ENCODE assay signal across 12 cellular contexts in genomic region chr1:9843576-9843945, GRCh38. TPM values are rescaled to one million over a fixed set of nuclear protein-coding genes. Genes with fewer than 3 reads are reported as not detected.
A peak's percentile ranks its signal among the peaks of the same experiment; 100 is the strongest.
DNase-seq lines count a peak whose midpoint lies in the region; ATAC-seq and TF ChIP-seq lines count a peak whose summit lies in the region.
"Had no signal": no experiment of that assay in that cellular context is flagged by ENCODE, and none has a peak within 500 bp of the region (broad histone marks: within the 10 kb centered on the region; RNA-seq: fewer than 3 reads in every experiment).

No MANE protein-coding gene starts in this region.

- ATAC-seq in SK-N-SH treated with all-trans-retinoic acid at 6 μM for 48 hours (peak; percentile 12; the same call in 1 of the 3 replicates), GM21619 (IDR thresholded peaks at IDR 0.05; ENCODE audit: unreplicated experiment) (no peak)
- ATAC-seq: naive thymus-derived CD8-positive, alpha-beta T cell had no signal

- peaks cover 6% of the 10 kb centered on the region for H3K4me1 Mint-ChIP-seq in activated CD4-positive, alpha-beta T cell treated with anti-CD3 and anti-CD28 coated beads, Interleukin-2, amount 10 ng/mL, durations not matched to agents 7 days and 5 days

- no peak overlapping the region for H3K27ac Mint-ChIP-seq in activated CD4-positive, alpha-beta T cell treated with anti-CD3 and anti-CD28 coated beads, Interleukin-2, amount 10 ng/mL, durations not matched to agents 7 days and 5 days
- H3K27ac Mint-ChIP-seq: activated naive CD4-positive, alpha-beta T cell treated with anti-CD3 and anti-CD28 coated beads, Interleukin-2, amount 10 ng/mL, durations not matched to agents 7 days and 5 days; naive thymus-derived CD8-positive, alpha-beta T cell had no signal

- H3K27me3 Mint-ChIP-seq in activated CD4-positive, alpha-beta T cell treated with anti-CD3 and anti-CD28 coated beads, Interleukin-2, amount 10 ng/mL, durations not matched to agents 7 days and 5 days: no peaks in the 10 kb centered on the region
- H3K27me3 Mint-ChIP-seq: naive thymus-derived CD8-positive, alpha-beta T cell had no signal

- no peaks in the 10 kb centered on the region for H3K9me3 Mint-ChIP-seq in activated CD4-positive, alpha-beta T cell treated with anti-CD3 and anti-CD28 coated beads, Interleukin-2, amount 10 ng/mL, durations not matched to agents 7 days and 5 days
- H3K9me3 Mint-ChIP-seq: activated naive CD4-positive, alpha-beta T cell treated with anti-CD3 and anti-CD28 coated beads, Interleukin-2, amount 10 ng/mL, durations not matched to agents 7 days and 5 days; naive thymus-derived CD8-positive, alpha-beta T cell had no signal

- no peaks in the 10 kb centered on the region for H3K36me3 Mint-ChIP-seq in activated CD4-positive, alpha-beta T cell treated with anti-CD3 and anti-CD28 coated beads, Interleukin-2, amount 10 ng/mL, durations not matched to agents 7 days and 5 days (ENCODE audit: low read depth)
- H3K36me3 Mint-ChIP-seq: activated naive CD4-positive, alpha-beta T cell treated with anti-CD3 and anti-CD28 coated beads, Interleukin-2, amount 10 ng/mL, durations not matched to agents 7 days and 5 days; naive thymus-derived CD8-positive, alpha-beta T cell had no signal

- CTCF ChIA-PET in activated CD4-positive, alpha-beta T cell treated with anti-CD3 and anti-CD28 coated beads, Interleukin-2, amount 10 ng/mL, durations not matched to agents 7 days and 5 days (lab: Charles Lee): interaction anchor here (1.3 to 2.5 kb wide), 2 partner anchors 17 to 366 kb away, joined by 3 to 6 read pairs; no protein-coding TSS in a partner anchor

- DNase-seq in DMS153 (lab: John Stamatoyannopoulos, UW) (peak; percentile 98), NCI-H2029 treated with DMSO at 0.1 percent for 48 hours (lab: John Stamatoyannopoulos, UW) (peak; percentile 76), islet precursor cell (peak; percentile 60), HUDEP-2 (lab: John Stamatoyannopoulos, UW; ENCODE audit: unreplicated experiment in 76 of 76) (no peak), NCI-H187 (lab: John Stamatoyannopoulos, UW) (no peak)
- DNase-seq in activated CD4-positive, alpha-beta T cell treated with anti-CD3 and anti-CD28 coated beads, Interleukin-2, amount 10 ng/mL, durations not matched to agents 7 days and 5 days: no peak
- DNase-seq: activated naive CD4-positive, alpha-beta T cell treated with anti-CD3 and anti-CD28 coated beads, Interleukin-2, amount 10 ng/mL, durations not matched to agents 7 days and 5 days; naive thymus-derived CD8-positive, alpha-beta T cell; SJCRH30; stimulated activated CD4-positive, alpha-beta T cell treated with anti-CD3 and anti-CD28 coated beads, Interleukin-12 subunit alpha, Interleukin-12 subunit beta, amount 100 ng/mL, for 4 hours had no signal

- no peak overlapping the region for H3K4me3 Mint-ChIP-seq in activated CD4-positive, alpha-beta T cell treated with anti-CD3 and anti-CD28 coated beads, Interleukin-2, amount 10 ng/mL, durations not matched to agents 7 days and 5 days
- H3K4me3 Mint-ChIP-seq: activated naive CD4-positive, alpha-beta T cell treated with anti-CD3 and anti-CD28 coated beads, Interleukin-2, amount 10 ng/mL, durations not matched to agents 7 days and 5 days; naive thymus-derived CD8-positive, alpha-beta T cell had no signal

- POLR2A ChIA-PET in activated CD4-positive, alpha-beta T cell treated with anti-CD3 and anti-CD28 coated beads, Interleukin-2, amount 10 ng/mL, durations not matched to agents 7 days and 5 days (lab: Charles Lee): no interaction called here

TF ChIP-seq in SK-N-SH treated with all-trans-retinoic acid at 6 μM for 48 hours, 23 proteins besides CTCF, POLR2A, EP300 and RAD21 (continues in another document):
- no peak for TF ChIP-seq ZFP30 (CRISPR knock-in tag; IDR thresholded peaks at IDR 0.05)
- TF ChIP-seq, protein P1, sequence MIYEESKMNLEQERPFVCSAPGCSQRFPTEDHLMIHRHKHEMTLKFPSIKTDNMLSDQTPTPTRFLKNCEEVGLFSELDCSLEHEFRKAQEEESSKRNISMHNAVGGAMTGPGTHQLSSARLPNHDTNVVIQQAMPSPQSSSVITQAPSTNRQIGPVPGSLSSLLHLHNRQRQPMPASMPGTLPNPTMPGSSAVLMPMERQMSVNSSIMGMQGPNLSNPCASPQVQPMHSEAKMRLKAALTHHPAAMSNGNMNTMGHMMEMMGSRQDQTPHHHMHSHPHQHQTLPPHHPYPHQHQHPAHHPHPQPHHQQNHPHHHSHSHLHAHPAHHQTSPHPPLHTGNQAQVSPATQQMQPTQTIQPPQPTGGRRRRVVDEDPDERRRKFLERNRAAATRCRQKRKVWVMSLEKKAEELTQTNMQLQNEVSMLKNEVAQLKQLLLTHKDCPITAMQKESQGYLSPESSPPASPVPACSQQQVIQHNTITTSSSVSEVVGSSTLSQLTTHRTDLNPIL (CRISPR knock-in tag; IDR thresholded peaks at IDR 0.05; ENCODE audit: low read depth): no peak
- TF ChIP-seq TSHZ2 (CRISPR knock-in tag; IDR thresholded peaks at IDR 0.05): no peak
- no peak for TF ChIP-seq CSRNP3 (CRISPR knock-in tag; IDR thresholded peaks at IDR 0.05)
- no peak for TF ChIP-seq CSDC2 (CRISPR knock-in tag; IDR thresholded peaks at IDR 0.05)
- no peak for TF ChIP-seq OSR1 (CRISPR knock-in tag; IDR thresholded peaks at IDR 0.05)
- TF ChIP-seq ZC3H10 (CRISPR knock-in tag; IDR thresholded peaks at IDR 0.05): no peak
- TF ChIP-seq RARB (CRISPR knock-in tag; IDR thresholded peaks at IDR 0.05): no peak
- no peak for TF ChIP-seq GLIS3 (CRISPR knock-in tag; IDR thresholded peaks at IDR 0.05)
- TF ChIP-seq ZFP3 (CRISPR knock-in tag; IDR thresholded peaks at IDR 0.05): no peak
- no peak for TF ChIP-seq ESRRG (CRISPR knock-in tag; IDR thresholded peaks at IDR 0.05)
- no peak for TF ChIP-seq POU6F1 (CRISPR knock-in tag; IDR thresholded peaks at IDR 0.05; ENCODE audit: borderline replicate concordance, low read depth)
- no peak for TF ChIP-seq ISL1 (CRISPR knock-in tag; IDR thresholded peaks at IDR 0.05)
- TF ChIP-seq TOX (CRISPR knock-in tag; IDR thresholded peaks at IDR 0.05; ENCODE audit: borderline replicate concordance): no peak
- no peak for TF ChIP-seq ZNF8 (CRISPR knock-in tag; IDR thresholded peaks at IDR 0.05)

RNA-seq across cellular contexts. Expression of gene CLSTN1, which starts 19.8 kb away (rescaled TPM):
- 100 to 1,000 TPM; 121 to 134 TPM for total RNA-seq in activated CD4-positive, alpha-beta T cell treated with anti-CD3 and anti-CD28 coated beads, Interleukin-2, amount 10 ng/mL, durations not matched to agents 7 days and 5 days

Comparison
In these comparisons a context has a peak if more than half of its experiments do, and no peak if none do; other contexts are left out.
1. DNase-seq: peak in DMS153 (single experiment), NCI-H2029 treated with DMSO at 0.1 percent for 48 hours (single experiment) and islet precursor cell (single experiment); none in HUDEP-2 (0 of 76), activated CD4-positive, alpha-beta T cell treated with anti-CD3 and anti-CD28 coated beads, Interleukin-2, amount 10 ng/mL, durations not matched to agents 7 days and 5 days (single experiment) and NCI-H187 (0 of 2).